ENCODE assay signal across 9 cellular contexts in the genomic region with DNA sequence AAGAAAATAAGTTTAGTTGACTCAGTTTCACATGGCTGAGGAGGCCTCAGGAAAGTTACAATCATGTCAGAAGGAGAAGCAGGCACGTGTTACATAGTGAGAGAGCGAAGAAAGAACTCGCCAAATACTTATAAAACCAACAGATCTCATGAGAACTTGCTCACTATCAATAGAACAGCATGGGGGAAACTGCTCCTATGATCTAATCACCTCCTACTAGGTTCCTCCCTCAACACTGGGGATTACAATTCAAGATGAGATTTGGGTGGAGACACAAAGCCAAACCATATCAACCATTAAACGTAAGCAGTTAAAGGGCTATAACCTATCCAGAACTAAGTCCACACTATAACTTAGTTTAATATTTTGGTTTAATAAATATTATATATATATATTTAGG.
"Had no signal": no experiment of that assay in that cellular context is flagged by ENCODE, and none has a peak within 500 bp of the region (broad histone marks: within the 10 kb centered on the region; RNA-seq: fewer than 3 reads in every experiment).

No MANE protein-coding gene starts in this region.

- DNase-seq: GM23248, GOT3, H9, HCEC 1CT, KBM-7 had no signal

- H3K4me1 Mint-ChIP-seq: IgD-negative memory B cell had no signal

- H3K27me3 Mint-ChIP-seq: IgD-negative memory B cell had no signal

- H3K4me2 ChIP-seq: KMS-11 had no signal

- H3K9me3 Mint-ChIP-seq: H9 had no signal

- H3K4me3 ChIP-seq: GM23248 had no signal

- H3K27ac ChIP-seq: GM23248, HL-60, KMS-11 had no signal

- H3K27ac Mint-ChIP-seq: H9, IgD-negative memory B cell had no signal

- H3K36me3 Mint-ChIP-seq: IgD-negative memory B cell had no signal

- H3K4me3 Mint-ChIP-seq: H9, IgD-negative memory B cell had no signal

- ATAC-seq: HepG2 had no signal

- H3K9ac ChIP-seq: GM23248, KMS-11 had no signal
